Comparison of ENCODE assay signal across 9 cellular contexts in genomic region chr16:16014329-16015224, GRCh38.
DNase-seq lines count a peak whose midpoint lies in the region; ATAC-seq and TF ChIP-seq lines count a peak whose summit lies in the region.
"Had no signal": no experiment of that assay in that cellular context is flagged by ENCODE, and none has a peak within 500 bp of the region (broad histone marks: within the 10 kb centered on the region; RNA-seq: fewer than 3 reads in every experiment).

No MANE protein-coding gene starts in this region.

- H3K4me3 ChIP-seq in SJCRH30 (no peak overlapping the region), stomach smooth muscle (ENCODE audit: low read length in 2 of 2) (peak overlapping the region in 1 of 2 donors; percentile 44)

- H3K4me1 ChIP-seq in SJCRH30 (peaks cover 12% of the 10 kb centered on the region; the same call in 1 of the 2 replicates), stomach smooth muscle (ENCODE audit: control insufficient read depth, insufficient read depth, low read length) (peaks cover 19% of the 10 kb centered on the region)

- ATAC-seq in left ventricle myocardium superior (peak; percentile 80), HG03045 (IDR thresholded peaks at IDR 0.05; ENCODE audit: unreplicated experiment) (no peak)
- ATAC-seq: activated CD8-positive, alpha-beta T cell treated with anti-CD3 and anti-CD28 coated beads for 36 hours had no signal

- peaks cover 7% of the 10 kb centered on the region; the same call in 1 of the 2 replicates for H3K36me3 ChIP-seq in SJCRH30
- H3K36me3 ChIP-seq in stomach smooth muscle (ENCODE audit: control insufficient read depth in 2 of 2, insufficient read depth in 2 of 2, low read length in 2 of 2), result peaks cover 25 to 33% of the 10 kb centered on the region in 2 donors

- DNase-seq in HEK293T (ENCODE audit: extremely low spot score) (no peak), SJCRH30 (peak; percentile 75 to 77), left ventricle myocardium superior (peak; percentile 72), glomerular visceral epithelial cell (ENCODE audit: extremely low spot score) (no peak)
- DNase-seq in activated T-helper 1 cell treated with anti-CD3 and anti-CD28 coated beads, Interleukin-12 subunit alpha, Interleukin-12 subunit beta, Interleukin-2, Interleukin-4 antibody, amounts not matched to agents 30 ng/mL and 10 ng/mL and 1 ng/mL, durations not matched to agents 14 hours and 24 hours and 36 hours (ENCODE audit: low spot score), result no peak
- DNase-seq in stimulated activated CD4-positive, alpha-beta T cell treated with anti-CD3 and anti-CD28 coated beads, Interleukin-4, amount 100 ng/mL, for 24 hours, result no peak
- DNase-seq: activated CD8-positive, alpha-beta T cell treated with anti-CD3 and anti-CD28 coated beads for 36 hours had no signal

- peaks cover 17% of the 10 kb centered on the region for H3K4me1 Mint-ChIP-seq in activated T-helper 1 cell treated with anti-CD3 and anti-CD28 coated beads, Interleukin-12 subunit alpha, Interleukin-12 subunit beta, Interleukin-2, Interleukin-4 antibody, amounts not matched to agents 30 ng/mL and 10 ng/mL and 1 ng/mL, durations not matched to agents 14 hours and 24 hours and 36 hours (ENCODE audit: low read depth)

- H3K9me3 Mint-ChIP-seq in activated T-helper 1 cell treated with anti-CD3 and anti-CD28 coated beads, Interleukin-12 subunit alpha, Interleukin-12 subunit beta, Interleukin-2, Interleukin-4 antibody, amounts not matched to agents 30 ng/mL and 10 ng/mL and 1 ng/mL, durations not matched to agents 14 hours and 24 hours and 36 hours, result no peaks in the 10 kb centered on the region
- H3K9me3 Mint-ChIP-seq: activated CD8-positive, alpha-beta T cell treated with anti-CD3 and anti-CD28 coated beads for 36 hours had no signal

- H3K9me3 ChIP-seq in SJCRH30 (replicated peaks), result no peaks in the 10 kb centered on the region
- no peaks in the 10 kb centered on the region for H3K9me3 ChIP-seq in stomach smooth muscle (ENCODE audit: control insufficient read depth in 2 of 2, low read length in 2 of 2)

- POLR2A ChIA-PET in HEK293T (lab: Yijun Ruan, JAX), result interaction anchor here (2.1 kb wide), 1 partner anchor 126 kb away, joined by 6 read pairs; the partner anchor contains the start of gene CEP20

- no peak overlapping the region for H3K4me3 Mint-ChIP-seq in activated T-helper 1 cell treated with anti-CD3 and anti-CD28 coated beads, Interleukin-12 subunit alpha, Interleukin-12 subunit beta, Interleukin-2, Interleukin-4 antibody, amounts not matched to agents 30 ng/mL and 10 ng/mL and 1 ng/mL, durations not matched to agents 14 hours and 24 hours and 36 hours
- H3K4me3 Mint-ChIP-seq: activated CD8-positive, alpha-beta T cell treated with anti-CD3 and anti-CD28 coated beads for 36 hours had no signal

- no peak overlapping the region for H3K27ac Mint-ChIP-seq in activated T-helper 1 cell treated with anti-CD3 and anti-CD28 coated beads, Interleukin-12 subunit alpha, Interleukin-12 subunit beta, Interleukin-2, Interleukin-4 antibody, amounts not matched to agents 30 ng/mL and 10 ng/mL and 1 ng/mL, durations not matched to agents 14 hours and 24 hours and 36 hours

- peak overlapping the region; percentile 4; the same call in 1 of the 2 replicates for H3K27ac ChIP-seq in SJCRH30
- peak overlapping the region; percentile 58 for H3K27ac ChIP-seq in stomach smooth muscle (ENCODE audit: low read length)

- H3K27me3 Mint-ChIP-seq in activated T-helper 1 cell treated with anti-CD3 and anti-CD28 coated beads, Interleukin-12 subunit alpha, Interleukin-12 subunit beta, Interleukin-2, Interleukin-4 antibody, amounts not matched to agents 30 ng/mL and 10 ng/mL and 1 ng/mL, durations not matched to agents 14 hours and 24 hours and 36 hours (ENCODE audit: insufficient read depth), result no peaks in the 10 kb centered on the region
- H3K27me3 Mint-ChIP-seq: activated CD8-positive, alpha-beta T cell treated with anti-CD3 and anti-CD28 coated beads for 36 hours had no signal

- H3K36me3 Mint-ChIP-seq in activated T-helper 1 cell treated with anti-CD3 and anti-CD28 coated beads, Interleukin-12 subunit alpha, Interleukin-12 subunit beta, Interleukin-2, Interleukin-4 antibody, amounts not matched to agents 30 ng/mL and 10 ng/mL and 1 ng/mL, durations not matched to agents 14 hours and 24 hours and 36 hours (ENCODE audit: low read depth), result peaks cover 52% of the 10 kb centered on the region

- H3K27me3 ChIP-seq in SJCRH30 (no peaks in the 10 kb centered on the region), stomach smooth muscle (ENCODE audit: control insufficient read depth in 1 of 2, insufficient read depth in 2 of 2, low read length in 2 of 2) (no peaks in the 10 kb centered on the region)

- CTCF ChIA-PET in HEK293T (lab: Yijun Ruan, JAX), result no interaction called here

- no peak overlapping the region for H3K9ac ChIP-seq in stomach smooth muscle (ENCODE audit: low read length in 2 of 2)

- intact Hi-C loops in left ventricle myocardium superior (cut with micrococcal nuclease), result no loop called here
- intact Hi-C loops in activated T-helper 1 cell treated with anti-CD3 and anti-CD28 coated beads, Interleukin-12 subunit alpha, Interleukin-12 subunit beta, Interleukin-2, Interleukin-4 antibody, amounts not matched to agents 30 ng/mL and 10 ng/mL and 1 ng/mL, durations not matched to agents 14 hours and 24 hours and 36 hours (cut with micrococcal nuclease), result no loop called here

TF ChIP-seq in HEK293T, 16 proteins besides CTCF, POLR2A, EP300 and RAD21:
- TF ChIP-seq ZNF384 (IDR thresholded peaks at IDR 0.05) (peak; percentile 55; the same call in 1 of the 2 replicates), PKNOX1 (IDR thresholded peaks at IDR 0.05) (no peak)

Comparison
In these comparisons a context has a peak if more than half of its experiments do, and no peak if none do; other contexts are left out.
1. DNase-seq: peak in SJCRH30 (2 of 2) and left ventricle myocardium superior (single experiment); none in HEK293T (single experiment), glomerular visceral epithelial cell (single experiment), activated T-helper 1 cell treated with anti-CD3 and anti-CD28 coated beads, Interleukin-12 subunit alpha, Interleukin-12 subunit beta, Interleukin-2, Interleukin-4 antibody, amounts not matched to agents 30 ng/mL and 10 ng/mL and 1 ng/mL, durations not matched to agents 14 hours and 24 hours and 36 hours (single experiment) and stimulated activated CD4-positive, alpha-beta T cell treated with anti-CD3 and anti-CD28 coated beads, Interleukin-4, amount 100 ng/mL, for 24 hours (single experiment).